ENCODE assay signal across 36 cellular contexts in the genomic region with DNA sequence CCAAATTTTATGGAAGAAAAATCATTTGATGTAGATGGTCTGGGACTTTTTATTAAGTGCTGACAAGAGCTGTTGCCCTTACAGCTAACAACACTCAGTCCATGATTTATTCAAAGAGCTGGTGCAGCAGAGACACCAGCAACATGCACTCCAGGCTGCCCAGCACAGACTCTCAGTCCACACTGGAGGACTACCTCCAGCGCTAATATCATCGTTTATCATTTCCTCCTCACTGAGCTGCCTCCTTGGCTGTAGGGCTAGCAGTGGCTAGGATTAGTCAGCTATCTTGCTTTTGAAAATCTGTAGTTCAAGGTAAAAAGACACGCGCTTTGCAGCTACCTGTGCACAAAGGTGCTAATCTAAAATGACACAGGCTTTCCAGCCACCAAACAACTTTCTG.
"Had no signal": no experiment of that assay in that cellular context is flagged by ENCODE, and none has a peak within 500 bp of the region (broad histone marks: within the 10 kb centered on the region; RNA-seq: fewer than 3 reads in every experiment).

No MANE protein-coding gene starts in this region.

- H3K27ac ChIP-seq: adrenal gland, body of pancreas, esophagus muscularis mucosa, foreskin keratinocyte, gastrocnemius medialis, heart left ventricle had no signal

- ATAC-seq: activated CD4-positive, alpha-beta T cell treated with anti-CD3 and anti-CD28 coated beads for 36 hours; activated CD8-positive, alpha-beta memory T cell treated with anti-CD3 and anti-CD28 coated beads, Interleukin-2, amount 10 ng/mL, durations not matched to agents 7 days and 5 days; activated CD8-positive, alpha-beta T cell treated with anti-CD3 and anti-CD28 coated beads, Interleukin-2, amount 10 ng/mL, durations not matched to agents 7 days and 5 days; activated naive CD8-positive, alpha-beta T cell treated with anti-CD3 and anti-CD28 coated beads, Interleukin-2, amount 50 U/mL, for 24 hours; body of pancreas; effector memory CD8-positive, alpha-beta T cell; foreskin keratinocyte; gastrocnemius medialis; heart left ventricle; T-helper 17 cell had no signal

- H3K4me3 Mint-ChIP-seq: activated CD4-positive, alpha-beta memory T cell treated with anti-CD3 and anti-CD28 coated beads for 36 hours; activated CD4-positive, alpha-beta T cell treated with anti-CD3 and anti-CD28 coated beads for 36 hours; activated CD4-positive, alpha-beta T cell treated with anti-CD3 and anti-CD28 coated beads, Interleukin-2, amount 10 ng/mL, durations not matched to agents 24 days and 14 days; activated CD8-positive, alpha-beta memory T cell treated with anti-CD3 and anti-CD28 coated beads, Interleukin-2, amount 10 ng/mL, durations not matched to agents 7 days and 5 days; activated CD8-positive, alpha-beta T cell treated with anti-CD3 and anti-CD28 coated beads, Interleukin-2, amount 10 ng/mL, durations not matched to agents 7 days and 5 days; activated naive CD4-positive, alpha-beta T cell treated with anti-CD3 and anti-CD28 coated beads for 36 hours; activated naive CD4-positive, alpha-beta T cell treated with anti-CD3 and anti-CD28 coated beads, Interleukin-2, amount 50 U/mL, for 24 hours; activated naive CD8-positive, alpha-beta T cell treated with anti-CD3 and anti-CD28 coated beads for 36 hours; activated naive CD8-positive, alpha-beta T cell treated with anti-CD3 and anti-CD28 coated beads, Interleukin-2, amount 50 U/mL, for 24 hours; activated T-helper 1 cell treated with anti-CD3 and anti-CD28 coated beads, Interleukin-12 subunit alpha, Interleukin-12 subunit beta, Interleukin-2, Interleukin-4 antibody, amounts not matched to agents 30 ng/mL and 10 ng/mL and 1 ng/mL, durations not matched to agents 14 hours and 24 hours and 36 hours; effector memory CD8-positive, alpha-beta T cell; T-helper 17 cell; T-helper 2 cell treated with Interferon-gamma antibody and Interleukin-4, amounts not matched to agents 5 μg/mL and 100 μg/mL, for 36 hours had no signal

- H3K36me3 ChIP-seq: adrenal gland, esophagus muscularis mucosa, gastrocnemius medialis, heart left ventricle had no signal

- H3K27me3 ChIP-seq: adrenal gland, body of pancreas, esophagus muscularis mucosa, foreskin keratinocyte, gastrocnemius medialis had no signal

- H3K9me3 Mint-ChIP-seq: activated CD4-positive, alpha-beta T cell treated with anti-CD3 and anti-CD28 coated beads, Interleukin-2, amount 10 ng/mL, durations not matched to agents 24 days and 14 days; activated T-helper 1 cell treated with anti-CD3 and anti-CD28 coated beads, Interleukin-12 subunit alpha, Interleukin-12 subunit beta, Interleukin-2, Interleukin-4 antibody, amounts not matched to agents 30 ng/mL and 10 ng/mL and 1 ng/mL, durations not matched to agents 14 hours and 24 hours and 36 hours; activated T-helper 2 cell treated with anti-CD3 and anti-CD28 coated beads, Interferon-gamma antibody, Interleukin-2, Interleukin-4, amounts not matched to agents 10 μg/mL and 5 μg/mL and 100 μg/mL, durations not matched to agents 14 hours and 24 hours and 36 hours; T-helper 2 cell treated with Interferon-gamma antibody and Interleukin-4, amounts not matched to agents 5 μg/mL and 100 μg/mL, for 36 hours had no signal

- H3K9me3 ChIP-seq: adrenal gland, esophagus muscularis mucosa, gastrocnemius medialis had no signal

- H3K4me1 Mint-ChIP-seq: activated CD4-positive, alpha-beta T cell treated with anti-CD3 and anti-CD28 coated beads for 36 hours; activated CD4-positive, alpha-beta T cell treated with anti-CD3 and anti-CD28 coated beads, Interleukin-2, amount 10 ng/mL, durations not matched to agents 24 days and 14 days; activated CD8-positive, alpha-beta memory T cell treated with anti-CD3 and anti-CD28 coated beads, Interleukin-2, amount 10 ng/mL, durations not matched to agents 7 days and 5 days; activated naive CD4-positive, alpha-beta T cell treated with anti-CD3 and anti-CD28 coated beads, Interleukin-2, amount 50 U/mL, for 24 hours; activated naive CD8-positive, alpha-beta T cell treated with anti-CD3 and anti-CD28 coated beads for 36 hours; activated naive CD8-positive, alpha-beta T cell treated with anti-CD3 and anti-CD28 coated beads, Interleukin-2, amount 50 U/mL, for 24 hours; T-helper 17 cell had no signal

- DNase-seq: activated CD4-positive, alpha-beta memory T cell treated with anti-CD3 and anti-CD28 coated beads for 36 hours; activated CD4-positive, alpha-beta T cell treated with anti-CD3 and anti-CD28 coated beads for 36 hours; activated CD4-positive, alpha-beta T cell treated with anti-CD3 and anti-CD28 coated beads, Interleukin-2, amount 10 ng/mL, durations not matched to agents 24 days and 14 days; activated CD4-positive, CD25-positive, alpha-beta regulatory T cell; activated CD4-positive, CD25-positive, alpha-beta regulatory T cell treated with anti-CD3 and anti-CD28 coated beads, Interleukin-2, amount 50 U/mL, for 72 hours; activated CD8-positive, alpha-beta memory T cell treated with anti-CD3 and anti-CD28 coated beads, Interleukin-2, amount 10 ng/mL, durations not matched to agents 7 days and 5 days; activated CD8-positive, alpha-beta memory T cell treated with anti-CD3 and anti-CD28 coated beads, Interleukin-2, amount 50 U/mL, for 4 hours; activated CD8-positive, alpha-beta T cell treated with anti-CD3 and anti-CD28 coated beads, Interleukin-2, amount 10 ng/mL, durations not matched to agents 7 days and 5 days; activated effector memory CD4-positive, alpha-beta T cell treated with anti-CD3 and anti-CD28 coated beads, Interleukin-2, amount 50 U/mL, for 16 hours; activated naive CD4-positive, alpha-beta T cell treated with anti-CD3 and anti-CD28 coated beads for 36 hours; activated naive CD8-positive, alpha-beta T cell treated with anti-CD3 and anti-CD28 coated beads for 36 hours; activated naive CD8-positive, alpha-beta T cell treated with anti-CD3 and anti-CD28 coated beads, Interleukin-2, amount 50 U/mL, for 24 hours; activated T-cell treated with anti-CD3 and anti-CD28 coated beads, Interleukin-2, amount 50 U/mL, for 1 hour; activated T-cell treated with anti-CD3 and anti-CD28 coated beads, Interleukin-2, amount 50 U/mL, for 48 hours; adrenal gland; amygdala; aorta; body of pancreas; caudate nucleus; cortex of kidney; dermis blood vessel endothelial cell; effector CD4-positive, alpha-beta T cell; effector memory CD8-positive, alpha-beta T cell; erythroblast; foreskin keratinocyte; gastrocnemius medialis; glutamatergic neuron; heart left ventricle; T-helper 17 cell; T1000 had no signal

- H3K4me3 ChIP-seq: adrenal gland, body of pancreas, esophagus muscularis mucosa, gastrocnemius medialis, heart left ventricle had no signal

- H3K27me3 Mint-ChIP-seq: activated CD4-positive, alpha-beta memory T cell treated with anti-CD3 and anti-CD28 coated beads for 36 hours; activated CD4-positive, alpha-beta T cell treated with anti-CD3 and anti-CD28 coated beads, Interleukin-2, amount 10 ng/mL, durations not matched to agents 24 days and 14 days; activated CD8-positive, alpha-beta memory T cell treated with anti-CD3 and anti-CD28 coated beads, Interleukin-2, amount 10 ng/mL, durations not matched to agents 7 days and 5 days; activated naive CD8-positive, alpha-beta T cell treated with anti-CD3 and anti-CD28 coated beads for 36 hours; activated naive CD8-positive, alpha-beta T cell treated with anti-CD3 and anti-CD28 coated beads, Interleukin-2, amount 50 U/mL, for 24 hours had no signal

- FAIRE-seq: colon had no signal

- H3K4me1 ChIP-seq: adrenal gland, body of pancreas, esophagus muscularis mucosa, foreskin keratinocyte, gastrocnemius medialis, heart left ventricle had no signal

- H3K36me3 Mint-ChIP-seq: activated CD4-positive, alpha-beta memory T cell treated with anti-CD3 and anti-CD28 coated beads for 36 hours; activated CD8-positive, alpha-beta memory T cell treated with anti-CD3 and anti-CD28 coated beads, Interleukin-2, amount 10 ng/mL, durations not matched to agents 7 days and 5 days; activated naive CD4-positive, alpha-beta T cell treated with anti-CD3 and anti-CD28 coated beads, Interleukin-2, amount 50 U/mL, for 24 hours; activated naive CD8-positive, alpha-beta T cell treated with anti-CD3 and anti-CD28 coated beads for 36 hours had no signal

- H3K27ac Mint-ChIP-seq: activated CD4-positive, alpha-beta memory T cell treated with anti-CD3 and anti-CD28 coated beads for 36 hours; activated CD4-positive, alpha-beta T cell treated with anti-CD3 and anti-CD28 coated beads for 36 hours; activated CD4-positive, alpha-beta T cell treated with anti-CD3 and anti-CD28 coated beads, Interleukin-2, amount 10 ng/mL, durations not matched to agents 24 days and 14 days; activated CD8-positive, alpha-beta memory T cell treated with anti-CD3 and anti-CD28 coated beads, Interleukin-2, amount 10 ng/mL, durations not matched to agents 7 days and 5 days; activated CD8-positive, alpha-beta T cell treated with anti-CD3 and anti-CD28 coated beads, Interleukin-2, amount 10 ng/mL, durations not matched to agents 7 days and 5 days; activated naive CD4-positive, alpha-beta T cell treated with anti-CD3 and anti-CD28 coated beads for 36 hours; activated naive CD4-positive, alpha-beta T cell treated with anti-CD3 and anti-CD28 coated beads, Interleukin-2, amount 50 U/mL, for 24 hours; activated naive CD8-positive, alpha-beta T cell treated with anti-CD3 and anti-CD28 coated beads for 36 hours; activated naive CD8-positive, alpha-beta T cell treated with anti-CD3 and anti-CD28 coated beads, Interleukin-2, amount 50 U/mL, for 24 hours; activated T-helper 1 cell treated with anti-CD3 and anti-CD28 coated beads, Interleukin-12 subunit alpha, Interleukin-12 subunit beta, Interleukin-2, Interleukin-4 antibody, amounts not matched to agents 30 ng/mL and 10 ng/mL and 1 ng/mL, durations not matched to agents 14 hours and 24 hours and 36 hours; activated T-helper 2 cell treated with anti-CD3 and anti-CD28 coated beads, Interferon-gamma antibody, Interleukin-2, Interleukin-4, amounts not matched to agents 10 μg/mL and 5 μg/mL and 100 μg/mL, durations not matched to agents 14 hours and 24 hours and 36 hours; effector memory CD8-positive, alpha-beta T cell; T-helper 17 cell; T-helper 2 cell treated with Interferon-gamma antibody and Interleukin-4, amounts not matched to agents 5 μg/mL and 100 μg/mL, for 36 hours had no signal
